ENCODE assay signal across 1 cellular context in the genomic region with DNA sequence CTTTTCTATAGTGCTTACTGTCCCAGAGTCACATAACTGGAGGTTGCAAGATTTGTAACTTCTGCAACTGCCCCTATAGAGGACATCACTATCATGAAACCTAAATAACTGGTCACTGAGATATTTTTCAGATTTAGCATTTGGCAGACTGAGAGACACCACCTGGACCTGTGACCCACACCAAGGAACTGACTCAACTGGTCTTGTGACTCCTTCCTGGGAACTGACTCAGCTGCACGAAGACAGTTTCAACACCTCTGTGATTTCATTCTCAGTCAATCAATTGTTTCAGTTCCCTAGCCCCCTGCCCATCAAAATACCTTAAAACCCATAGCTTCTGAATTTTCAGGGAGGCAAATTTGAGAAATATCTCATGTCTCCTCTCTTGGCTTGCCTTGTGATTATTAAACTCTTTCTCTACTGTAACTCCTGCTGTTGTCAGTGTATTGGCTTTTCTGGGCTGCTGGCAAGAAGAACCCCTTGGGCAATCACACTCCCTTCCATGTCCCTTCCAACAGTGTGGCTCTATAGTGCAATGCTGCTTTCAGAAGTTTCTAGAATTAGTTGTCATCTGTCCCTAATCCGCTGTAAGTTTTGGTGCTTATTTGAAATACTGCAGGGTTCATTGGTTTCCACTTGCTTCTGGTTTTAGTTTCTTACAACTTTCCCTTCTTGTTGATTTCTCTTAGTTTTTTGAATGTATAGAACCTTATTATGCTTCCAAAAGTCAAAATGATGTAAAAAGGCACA.
TF ChIP-seq lines count a peak whose summit lies in the region.

No MANE protein-coding gene starts in this region.

TF ChIP-seq in GM12878, 131 proteins besides CTCF, POLR2A, EP300 and RAD21 (continued from another document):
- TF ChIP-seq, protein P1, sequence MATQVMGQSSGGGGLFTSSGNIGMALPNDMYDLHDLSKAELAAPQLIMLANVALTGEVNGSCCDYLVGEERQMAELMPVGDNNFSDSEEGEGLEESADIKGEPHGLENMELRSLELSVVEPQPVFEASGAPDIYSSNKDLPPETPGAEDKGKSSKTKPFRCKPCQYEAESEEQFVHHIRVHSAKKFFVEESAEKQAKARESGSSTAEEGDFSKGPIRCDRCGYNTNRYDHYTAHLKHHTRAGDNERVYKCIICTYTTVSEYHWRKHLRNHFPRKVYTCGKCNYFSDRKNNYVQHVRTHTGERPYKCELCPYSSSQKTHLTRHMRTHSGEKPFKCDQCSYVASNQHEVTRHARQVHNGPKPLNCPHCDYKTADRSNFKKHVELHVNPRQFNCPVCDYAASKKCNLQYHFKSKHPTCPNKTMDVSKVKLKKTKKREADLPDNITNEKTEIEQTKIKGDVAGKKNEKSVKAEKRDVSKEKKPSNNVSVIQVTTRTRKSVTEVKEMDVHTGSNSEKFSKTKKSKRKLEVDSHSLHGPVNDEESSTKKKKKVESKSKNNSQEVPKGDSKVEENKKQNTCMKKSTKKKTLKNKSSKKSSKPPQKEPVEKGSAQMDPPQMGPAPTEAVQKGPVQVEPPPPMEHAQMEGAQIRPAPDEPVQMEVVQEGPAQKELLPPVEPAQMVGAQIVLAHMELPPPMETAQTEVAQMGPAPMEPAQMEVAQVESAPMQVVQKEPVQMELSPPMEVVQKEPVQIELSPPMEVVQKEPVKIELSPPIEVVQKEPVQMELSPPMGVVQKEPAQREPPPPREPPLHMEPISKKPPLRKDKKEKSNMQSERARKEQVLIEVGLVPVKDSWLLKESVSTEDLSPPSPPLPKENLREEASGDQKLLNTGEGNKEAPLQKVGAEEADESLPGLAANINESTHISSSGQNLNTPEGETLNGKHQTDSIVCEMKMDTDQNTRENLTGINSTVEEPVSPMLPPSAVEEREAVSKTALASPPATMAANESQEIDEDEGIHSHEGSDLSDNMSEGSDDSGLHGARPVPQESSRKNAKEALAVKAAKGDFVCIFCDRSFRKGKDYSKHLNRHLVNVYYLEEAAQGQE (IDR thresholded peaks at IDR 0.05; ENCODE audit: low read depth, low read length) = no peak
- TF ChIP-seq STAT3 (IDR thresholded peaks at IDR 0.05; ENCODE audit: low read depth, low read length) = no peak
- no peak for TF ChIP-seq TBL1XR1 (IDR thresholded peaks at IDR 0.05; ENCODE audit: low read depth, low read length)
- TF ChIP-seq NBN (IDR thresholded peaks at IDR 0.05) = no peak
- TF ChIP-seq, protein P2, sequence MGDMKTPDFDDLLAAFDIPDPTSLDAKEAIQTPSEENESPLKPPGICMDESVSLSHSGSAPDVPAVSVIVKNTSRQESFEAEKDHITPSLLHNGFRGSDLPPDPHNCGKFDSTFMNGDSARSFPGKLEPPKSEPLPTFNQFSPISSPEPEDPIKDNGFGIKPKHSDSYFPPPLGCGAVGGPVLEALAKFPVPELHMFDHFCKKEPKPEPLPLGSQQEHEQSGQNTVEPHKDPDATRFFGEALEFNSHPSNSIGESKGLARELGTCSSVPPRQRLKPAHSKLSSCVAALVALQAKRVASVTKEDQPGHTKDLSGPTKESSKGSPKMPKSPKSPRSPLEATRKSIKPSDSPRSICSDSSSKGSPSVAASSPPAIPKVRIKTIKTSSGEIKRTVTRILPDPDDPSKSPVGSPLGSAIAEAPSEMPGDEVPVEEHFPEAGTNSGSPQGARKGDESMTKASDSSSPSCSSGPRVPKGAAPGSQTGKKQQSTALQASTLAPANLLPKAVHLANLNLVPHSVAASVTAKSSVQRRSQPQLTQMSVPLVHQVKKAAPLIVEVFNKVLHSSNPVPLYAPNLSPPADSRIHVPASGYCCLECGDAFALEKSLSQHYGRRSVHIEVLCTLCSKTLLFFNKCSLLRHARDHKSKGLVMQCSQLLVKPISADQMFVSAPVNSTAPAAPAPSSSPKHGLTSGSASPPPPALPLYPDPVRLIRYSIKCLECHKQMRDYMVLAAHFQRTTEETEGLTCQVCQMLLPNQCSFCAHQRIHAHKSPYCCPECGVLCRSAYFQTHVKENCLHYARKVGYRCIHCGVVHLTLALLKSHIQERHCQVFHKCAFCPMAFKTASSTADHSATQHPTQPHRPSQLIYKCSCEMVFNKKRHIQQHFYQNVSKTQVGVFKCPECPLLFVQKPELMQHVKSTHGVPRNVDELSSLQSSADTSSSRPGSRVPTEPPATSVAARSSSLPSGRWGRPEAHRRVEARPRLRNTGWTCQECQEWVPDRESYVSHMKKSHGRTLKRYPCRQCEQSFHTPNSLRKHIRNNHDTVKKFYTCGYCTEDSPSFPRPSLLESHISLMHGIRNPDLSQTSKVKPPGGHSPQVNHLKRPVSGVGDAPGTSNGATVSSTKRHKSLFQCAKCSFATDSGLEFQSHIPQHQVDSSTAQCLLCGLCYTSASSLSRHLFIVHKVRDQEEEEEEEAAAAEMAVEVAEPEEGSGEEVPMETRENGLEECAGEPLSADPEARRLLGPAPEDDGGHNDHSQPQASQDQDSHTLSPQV (IDR thresholded peaks at IDR 0.05) = no peak
- TF ChIP-seq BACH1 (IDR thresholded peaks at IDR 0.05; ENCODE audit: borderline replicate concordance) = no peak
- TF ChIP-seq, protein P3, sequence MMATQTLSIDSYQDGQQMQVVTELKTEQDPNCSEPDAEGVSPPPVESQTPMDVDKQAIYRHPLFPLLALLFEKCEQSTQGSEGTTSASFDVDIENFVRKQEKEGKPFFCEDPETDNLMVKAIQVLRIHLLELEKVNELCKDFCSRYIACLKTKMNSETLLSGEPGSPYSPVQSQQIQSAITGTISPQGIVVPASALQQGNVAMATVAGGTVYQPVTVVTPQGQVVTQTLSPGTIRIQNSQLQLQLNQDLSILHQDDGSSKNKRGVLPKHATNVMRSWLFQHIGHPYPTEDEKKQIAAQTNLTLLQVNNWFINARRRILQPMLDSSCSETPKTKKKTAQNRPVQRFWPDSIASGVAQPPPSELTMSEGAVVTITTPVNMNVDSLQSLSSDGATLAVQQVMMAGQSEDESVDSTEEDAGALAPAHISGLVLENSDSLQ (IDR thresholded peaks at IDR 0.05) = peak; percentile 59
- TF ChIP-seq SPI1 (IDR thresholded peaks at IDR 0.05; ENCODE audit: borderline replicate concordance, insufficient read depth, low read depth, low read length) = peak; percentile 50
- TF ChIP-seq, protein P4, sequence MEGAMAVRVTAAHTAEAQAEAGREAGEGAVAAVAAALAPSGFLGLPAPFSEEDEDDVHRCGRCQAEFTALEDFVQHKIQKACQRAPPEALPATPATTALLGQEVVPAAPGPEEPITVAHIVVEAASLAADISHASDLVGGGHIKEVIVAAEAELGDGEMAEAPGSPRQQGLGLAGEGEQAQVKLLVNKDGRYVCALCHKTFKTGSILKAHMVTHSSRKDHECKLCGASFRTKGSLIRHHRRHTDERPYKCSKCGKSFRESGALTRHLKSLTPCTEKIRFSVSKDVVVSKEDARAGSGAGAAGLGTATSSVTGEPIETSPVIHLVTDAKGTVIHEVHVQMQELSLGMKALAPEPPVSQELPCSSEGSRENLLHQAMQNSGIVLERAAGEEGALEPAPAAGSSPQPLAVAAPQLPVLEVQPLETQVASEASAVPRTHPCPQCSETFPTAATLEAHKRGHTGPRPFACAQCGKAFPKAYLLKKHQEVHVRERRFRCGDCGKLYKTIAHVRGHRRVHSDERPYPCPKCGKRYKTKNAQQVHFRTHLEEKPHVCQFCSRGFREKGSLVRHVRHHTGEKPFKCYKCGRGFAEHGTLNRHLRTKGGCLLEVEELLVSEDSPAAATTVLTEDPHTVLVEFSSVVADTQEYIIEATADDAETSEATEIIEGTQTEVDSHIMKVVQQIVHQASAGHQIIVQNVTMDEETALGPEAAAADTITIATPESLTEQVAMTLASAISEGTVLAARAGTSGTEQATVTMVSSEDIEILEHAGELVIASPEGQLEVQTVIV (IDR thresholded peaks at IDR 0.05; ENCODE audit: borderline replicate concordance, partially characterized antibody) = no peak
- TF ChIP-seq NR2C2 (IDR thresholded peaks at IDR 0.05; ENCODE audit: borderline replicate concordance, control insufficient read depth, insufficient read length, low read depth) = no peak
- TF ChIP-seq KLF5 (IDR thresholded peaks at IDR 0.05; ENCODE audit: partially characterized antibody) = no peak
- TF ChIP-seq POLR2AphosphoS5 (IDR thresholded peaks at IDR 0.05; ENCODE audit: low read length) = no peak
- TF ChIP-seq YY1 (IDR thresholded peaks at IDR 0.05; ENCODE audit: low read depth, low read length) = no peak
- no peak for TF ChIP-seq TAF1 (IDR thresholded peaks at IDR 0.05; ENCODE audit: borderline replicate concordance, low read depth, low read length)
- no peak for TF ChIP-seq PAX5 (IDR thresholded peaks at IDR 0.05; ENCODE audit: borderline replicate concordance, low read depth, low read length)
- TF ChIP-seq ZNF24 (IDR thresholded peaks at IDR 0.05) = no peak
- no peak for TF ChIP-seq SMAD5 (IDR thresholded peaks at IDR 0.05; ENCODE audit: low read depth)
